2 cellular contexts compared by ENCODE assay signal in the genomic region with DNA sequence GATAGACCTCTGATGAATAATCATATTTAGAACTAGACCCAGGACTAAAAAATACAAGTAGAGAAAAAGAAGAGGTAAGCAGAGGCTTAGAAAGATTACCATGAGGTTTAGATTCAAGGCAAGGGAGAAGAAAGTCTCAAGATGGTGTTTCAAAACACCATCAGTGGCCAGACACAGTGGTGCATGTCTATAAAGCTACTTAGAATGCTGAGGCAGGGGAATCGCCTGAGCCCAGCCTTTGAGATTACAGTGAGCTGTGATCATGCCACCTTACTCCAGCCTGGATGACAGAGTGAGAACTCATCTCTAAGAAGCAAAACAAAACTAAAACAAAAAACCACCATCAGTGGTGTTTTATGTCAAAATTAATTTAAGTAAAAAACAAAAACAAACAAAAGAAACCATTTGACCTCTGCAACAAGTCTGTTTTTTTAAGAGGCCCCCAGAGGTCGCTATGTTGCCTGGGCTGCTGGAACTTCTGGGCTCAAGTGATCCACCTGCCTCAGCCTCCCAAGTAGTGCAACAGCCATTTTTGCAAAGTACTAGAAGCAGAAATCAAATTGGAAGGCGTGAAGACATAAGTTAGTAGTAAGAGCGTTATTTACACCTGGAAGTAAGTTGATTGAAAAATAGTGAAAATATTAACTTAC.
TF ChIP-seq lines count a peak whose summit lies in the region.

No MANE protein-coding gene starts in this region.

TF ChIP-seq in SK-N-SH, 30 proteins besides CTCF, POLR2A, EP300 and RAD21 (continued from another document):
- TF ChIP-seq ZBTB33 (IDR thresholded peaks at IDR 0.05; ENCODE audit: borderline replicate concordance, low read depth) (no peak), POLR2AphosphoS5 (IDR thresholded peaks at IDR 0.05; ENCODE audit: low read depth, low read length) (no peak), EZH2phosphoT487 (IDR thresholded peaks at IDR 0.05; ENCODE audit: borderline replicate concordance, low read depth) (no peak), TEAD4 (IDR thresholded peaks at IDR 0.05; ENCODE audit: borderline replicate concordance, insufficient read depth) (no peak), NFIC (IDR thresholded peaks at IDR 0.05; ENCODE audit: borderline replicate concordance) (no peak), JUND (IDR thresholded peaks at IDR 0.05) (no peak), GABPA (IDR thresholded peaks at IDR 0.05; ENCODE audit: low read depth) (no peak), SIN3A (IDR thresholded peaks at IDR 0.05; ENCODE audit: borderline replicate concordance, low read depth, low read length) (no peak)
- TF ChIP-seq, protein P1, sequence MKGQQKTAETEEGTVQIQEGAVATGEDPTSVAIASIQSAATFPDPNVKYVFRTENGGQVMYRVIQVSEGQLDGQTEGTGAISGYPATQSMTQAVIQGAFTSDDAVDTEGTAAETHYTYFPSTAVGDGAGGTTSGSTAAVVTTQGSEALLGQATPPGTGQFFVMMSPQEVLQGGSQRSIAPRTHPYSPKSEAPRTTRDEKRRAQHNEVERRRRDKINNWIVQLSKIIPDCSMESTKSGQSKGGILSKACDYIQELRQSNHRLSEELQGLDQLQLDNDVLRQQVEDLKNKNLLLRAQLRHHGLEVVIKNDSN (IDR thresholded peaks at IDR 0.05; ENCODE audit: borderline replicate concordance, low read depth) = no peak
- TF ChIP-seq, protein P2, sequence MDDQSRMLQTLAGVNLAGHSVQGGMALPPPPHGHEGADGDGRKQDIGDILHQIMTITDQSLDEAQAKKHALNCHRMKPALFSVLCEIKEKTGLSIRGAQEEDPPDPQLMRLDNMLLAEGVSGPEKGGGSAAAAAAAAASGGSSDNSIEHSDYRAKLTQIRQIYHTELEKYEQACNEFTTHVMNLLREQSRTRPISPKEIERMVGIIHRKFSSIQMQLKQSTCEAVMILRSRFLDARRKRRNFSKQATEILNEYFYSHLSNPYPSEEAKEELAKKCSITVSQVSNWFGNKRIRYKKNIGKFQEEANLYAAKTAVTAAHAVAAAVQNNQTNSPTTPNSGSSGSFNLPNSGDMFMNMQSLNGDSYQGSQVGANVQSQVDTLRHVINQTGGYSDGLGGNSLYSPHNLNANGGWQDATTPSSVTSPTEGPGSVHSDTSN (IDR thresholded peaks at IDR 0.05) = no peak

TF ChIP-seq in SK-N-SH treated with all-trans-retinoic acid at 6 μM for 48 hours, 23 proteins besides CTCF, POLR2A, EP300 and RAD21 (continued from another document):
- TF ChIP-seq ISL1 (CRISPR knock-in tag; IDR thresholded peaks at IDR 0.05) (no peak), CSDC2 (CRISPR knock-in tag; IDR thresholded peaks at IDR 0.05) (no peak), PPARA (CRISPR knock-in tag; IDR thresholded peaks at IDR 0.05; ENCODE audit: borderline replicate concordance) (no peak), TOX (CRISPR knock-in tag; IDR thresholded peaks at IDR 0.05; ENCODE audit: borderline replicate concordance) (no peak), ZC3H10 (CRISPR knock-in tag; IDR thresholded peaks at IDR 0.05) (no peak), ARNTL (CRISPR knock-in tag; IDR thresholded peaks at IDR 0.05; ENCODE audit: borderline replicate concordance, low read depth) (no peak), RARB (CRISPR knock-in tag; IDR thresholded peaks at IDR 0.05) (no peak), ZFP30 (CRISPR knock-in tag; IDR thresholded peaks at IDR 0.05) (no peak), ZNF70 (CRISPR knock-in tag; IDR thresholded peaks at IDR 0.05) (no peak), ESRRG (CRISPR knock-in tag; IDR thresholded peaks at IDR 0.05) (no peak), SNAI2 (CRISPR knock-in tag; IDR thresholded peaks at IDR 0.05) (no peak), CREB5 (CRISPR knock-in tag; IDR thresholded peaks at IDR 0.05; ENCODE audit: low read depth) (no peak), TCF4 (CRISPR knock-in tag; IDR thresholded peaks at IDR 0.05; ENCODE audit: borderline replicate concordance) (no peak), GLIS3 (CRISPR knock-in tag; IDR thresholded peaks at IDR 0.05) (no peak), CSRNP3 (CRISPR knock-in tag; IDR thresholded peaks at IDR 0.05) (no peak)
- TF ChIP-seq, protein P3, sequence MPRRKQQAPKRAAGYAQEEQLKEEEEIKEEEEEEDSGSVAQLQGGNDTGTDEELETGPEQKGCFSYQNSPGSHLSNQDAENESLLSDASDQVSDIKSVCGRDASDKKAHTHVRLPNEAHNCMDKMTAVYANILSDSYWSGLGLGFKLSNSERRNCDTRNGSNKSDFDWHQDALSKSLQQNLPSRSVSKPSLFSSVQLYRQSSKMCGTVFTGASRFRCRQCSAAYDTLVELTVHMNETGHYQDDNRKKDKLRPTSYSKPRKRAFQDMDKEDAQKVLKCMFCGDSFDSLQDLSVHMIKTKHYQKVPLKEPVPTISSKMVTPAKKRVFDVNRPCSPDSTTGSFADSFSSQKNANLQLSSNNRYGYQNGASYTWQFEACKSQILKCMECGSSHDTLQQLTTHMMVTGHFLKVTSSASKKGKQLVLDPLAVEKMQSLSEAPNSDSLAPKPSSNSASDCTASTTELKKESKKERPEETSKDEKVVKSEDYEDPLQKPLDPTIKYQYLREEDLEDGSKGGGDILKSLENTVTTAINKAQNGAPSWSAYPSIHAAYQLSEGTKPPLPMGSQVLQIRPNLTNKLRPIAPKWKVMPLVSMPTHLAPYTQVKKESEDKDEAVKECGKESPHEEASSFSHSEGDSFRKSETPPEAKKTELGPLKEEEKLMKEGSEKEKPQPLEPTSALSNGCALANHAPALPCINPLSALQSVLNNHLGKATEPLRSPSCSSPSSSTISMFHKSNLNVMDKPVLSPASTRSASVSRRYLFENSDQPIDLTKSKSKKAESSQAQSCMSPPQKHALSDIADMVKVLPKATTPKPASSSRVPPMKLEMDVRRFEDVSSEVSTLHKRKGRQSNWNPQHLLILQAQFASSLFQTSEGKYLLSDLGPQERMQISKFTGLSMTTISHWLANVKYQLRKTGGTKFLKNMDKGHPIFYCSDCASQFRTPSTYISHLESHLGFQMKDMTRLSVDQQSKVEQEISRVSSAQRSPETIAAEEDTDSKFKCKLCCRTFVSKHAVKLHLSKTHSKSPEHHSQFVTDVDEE (CRISPR knock-in tag; IDR thresholded peaks at IDR 0.05) = no peak
- TF ChIP-seq, protein P4, sequence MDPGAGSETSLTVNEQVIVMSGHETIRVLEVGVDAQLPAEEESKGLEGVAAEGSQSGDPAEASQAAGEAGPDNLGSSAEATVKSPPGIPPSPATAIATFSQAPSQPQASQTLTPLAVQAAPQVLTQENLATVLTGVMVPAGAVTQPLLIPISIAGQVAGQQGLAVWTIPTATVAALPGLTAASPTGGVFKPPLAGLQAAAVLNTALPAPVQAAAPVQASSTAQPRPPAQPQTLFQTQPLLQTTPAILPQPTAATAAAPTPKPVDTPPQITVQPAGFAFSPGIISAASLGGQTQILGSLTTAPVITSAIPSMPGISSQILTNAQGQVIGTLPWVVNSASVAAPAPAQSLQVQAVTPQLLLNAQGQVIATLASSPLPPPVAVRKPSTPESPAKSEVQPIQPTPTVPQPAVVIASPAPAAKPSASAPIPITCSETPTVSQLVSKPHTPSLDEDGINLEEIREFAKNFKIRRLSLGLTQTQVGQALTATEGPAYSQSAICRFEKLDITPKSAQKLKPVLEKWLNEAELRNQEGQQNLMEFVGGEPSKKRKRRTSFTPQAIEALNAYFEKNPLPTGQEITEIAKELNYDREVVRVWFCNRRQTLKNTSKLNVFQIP (CRISPR knock-in tag; IDR thresholded peaks at IDR 0.05; ENCODE audit: borderline replicate concordance, low read depth) = no peak
